ENCODE assay signal across 18 cellular contexts in the genomic region with DNA sequence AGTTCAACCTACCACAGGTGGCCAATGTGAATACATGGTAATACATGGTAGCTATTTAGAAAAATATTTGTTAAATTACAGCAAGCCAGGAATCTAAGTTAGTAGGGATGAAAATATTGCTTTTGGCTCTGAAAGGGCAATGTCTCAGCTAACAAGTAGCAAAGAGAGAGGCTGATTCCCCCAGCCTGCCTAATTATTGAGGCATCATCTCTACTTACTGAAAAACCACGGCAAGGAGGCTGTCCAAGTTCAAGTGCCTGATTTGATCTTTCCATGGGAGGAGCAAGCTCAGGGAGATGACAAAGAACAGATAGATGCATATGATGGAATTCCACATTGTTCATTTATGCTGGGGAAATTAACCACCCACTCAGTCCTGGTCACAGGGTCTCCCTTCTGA.
"Had no signal": no experiment of that assay in that cellular context is flagged by ENCODE, and none has a peak within 500 bp of the region (broad histone marks: within the 10 kb centered on the region; RNA-seq: fewer than 3 reads in every experiment).

No MANE protein-coding gene starts in this region.

- H3K4me3 ChIP-seq: breast epithelium, coronary artery, gastroesophageal sphincter, heart left ventricle, left lung, skin epidermis, upper lobe of left lung had no signal

- H3K4me1 ChIP-seq: breast epithelium, gastroesophageal sphincter, heart left ventricle, left lung, upper lobe of left lung had no signal

- DNase-seq: activated CD4-positive, alpha-beta T cell treated with anti-CD3 and anti-CD28 coated beads, Interleukin-2, amount 10 ng/mL, durations not matched to agents 24 days and 14 days; activated CD4-positive, CD25-positive, alpha-beta regulatory T cell; activated CD8-positive, alpha-beta T cell treated with anti-CD3 and anti-CD28 coated beads, Interleukin-2, amount 10 ng/mL, durations not matched to agents 7 days and 5 days; activated naive CD4-positive, alpha-beta T cell treated with anti-CD3 and anti-CD28 coated beads for 36 hours; activated T-cell treated with anti-CD3 and anti-CD28 coated beads, Interleukin-2, amount 50 U/mL, for 24 hours; heart left ventricle; left lung; mammary epithelial cell; midbrain; stimulated activated CD4-positive, alpha-beta T cell treated with anti-CD3 and anti-CD28 coated beads, Interleukin-15, amount 100 ng/mL, for 24 hours; stimulated activated CD4-positive, alpha-beta T cell treated with anti-CD3 and anti-CD28 coated beads, Interleukin-4, amount 100 ng/mL, for 1 hour; stimulated activated naive CD8-positive, alpha-beta T cell treated with anti-CD3 and anti-CD28 coated beads, Interleukin-15, amount 100 ng/mL, for 72 hours; T1000; upper lobe of left lung had no signal

- H3K27ac ChIP-seq: breast epithelium, coronary artery, gastroesophageal sphincter, left lung, skin epidermis, upper lobe of left lung had no signal

- H3K9me3 ChIP-seq: breast epithelium, gastroesophageal sphincter, heart left ventricle, left lung, upper lobe of left lung had no signal

- H3K27me3 ChIP-seq: breast epithelium, gastroesophageal sphincter, heart left ventricle, left lung, upper lobe of left lung had no signal

- H3K36me3 ChIP-seq: breast epithelium, gastroesophageal sphincter, heart left ventricle, left lung, upper lobe of left lung had no signal

- ATAC-seq: activated CD8-positive, alpha-beta T cell treated with anti-CD3 and anti-CD28 coated beads, Interleukin-2, amount 10 ng/mL, durations not matched to agents 7 days and 5 days; gastroesophageal sphincter; left lung; stimulated activated naive CD8-positive, alpha-beta T cell treated with anti-CD3 and anti-CD28 coated beads, Interleukin-15, amount 100 ng/mL, for 72 hours had no signal
